ENCODE assay signal across 17 cellular contexts in genomic region chr21:42841156-42841915, GRCh38. TPM values are rescaled to one million over a fixed set of nuclear protein-coding genes. Genes with fewer than 3 reads are reported as not detected.
DNase-seq lines count a peak whose midpoint lies in the region; ATAC-seq and TF ChIP-seq lines count a peak whose summit lies in the region.
"Had no signal": no experiment of that assay in that cellular context is flagged by ENCODE, and none has a peak within 500 bp of the region (broad histone marks: within the 10 kb centered on the region; RNA-seq: fewer than 3 reads in every experiment).

No MANE protein-coding gene starts in this region.

- no peak for TF ChIP-seq POLR2A in suprapubic skin (IDR thresholded peaks at IDR 0.05)

- H3K27ac ChIP-seq in left lung (no peak overlapping the region), suprapubic skin (no peak overlapping the region)
- H3K27ac ChIP-seq: colonic mucosa had no signal

- H3K36me3 ChIP-seq in left lung = peaks cover 0 to 76% of the 10 kb centered on the region in 2 donors
- peaks cover 70% of the 10 kb centered on the region for H3K36me3 ChIP-seq in suprapubic skin
- H3K36me3 ChIP-seq: colonic mucosa had no signal

- no peak overlapping the region for H3K4me3 Mint-ChIP-seq in WTC11
- H3K4me3 Mint-ChIP-seq: activated CD8-positive, alpha-beta T cell treated with anti-CD3 and anti-CD28 coated beads for 36 hours; activated naive CD8-positive, alpha-beta T cell treated with anti-CD3 and anti-CD28 coated beads for 36 hours; brain had no signal

- peaks cover 41% of the 10 kb centered on the region for H3K36me3 Mint-ChIP-seq in WTC11

- no peak overlapping the region for H3K4me3 ChIP-seq in left lung
- no peak overlapping the region for H3K4me3 ChIP-seq in suprapubic skin
- H3K4me3 ChIP-seq: colonic mucosa had no signal

- H3K4me1 ChIP-seq in left lung (peaks cover 0 to 11% of the 10 kb centered on the region in 2 donors), suprapubic skin (peaks cover 4% of the 10 kb centered on the region)
- H3K4me1 ChIP-seq: colonic mucosa had no signal

- no peaks in the 10 kb centered on the region for H3K4me1 Mint-ChIP-seq in WTC11

- ATAC-seq in WTC11 (no peak), left lung (no peak), HG02763 (IDR thresholded peaks at IDR 0.05; ENCODE audit: unreplicated experiment) (no peak), GM21786 (IDR thresholded peaks at IDR 0.05; ENCODE audit: unreplicated experiment) (no peak)
- ATAC-seq: activated CD8-positive, alpha-beta T cell treated with anti-CD3 and anti-CD28 coated beads for 36 hours had no signal

- intact Hi-C loops in left lung (cut with DNase I) = no loop called here

- H3K9me3 Mint-ChIP-seq in WTC11 = no peaks in the 10 kb centered on the region
- H3K9me3 Mint-ChIP-seq: activated CD8-positive, alpha-beta T cell treated with anti-CD3 and anti-CD28 coated beads for 36 hours; activated naive CD8-positive, alpha-beta T cell treated with anti-CD3 and anti-CD28 coated beads for 36 hours had no signal

- DNase-seq in activated effector memory CD4-positive, alpha-beta T cell treated with anti-CD3 and anti-CD28 coated beads, Interleukin-2, amount 50 U/mL, for 16 hours = peak; percentile 44
- no peak for DNase-seq in activated effector memory CD4-positive, alpha-beta T cell treated with Interleukin-2 at 50 U/mL for 16 hours
- DNase-seq in WTC11 (ENCODE audit: low spot score) (peak; percentile 4), left lung (peak; percentile 21 to 46), suprapubic skin (ENCODE audit: low spot score in 2 of 2) (peak; percentile 45 to 54), OCI-M1 (lab: John Stamatoyannopoulos, UW) (no peak)
- DNase-seq: activated CD8-positive, alpha-beta T cell treated with anti-CD3 and anti-CD28 coated beads for 36 hours; activated naive CD8-positive, alpha-beta T cell treated with anti-CD3 and anti-CD28 coated beads for 36 hours; colonic mucosa; Karpas-422; NCI-H187 treated with DMSO at 0.1 percent for 48 hours; NCI-H748 treated with DMSO at 0.1 percent for 48 hours; SHP77 treated with DMSO at 0.1 percent for 48 hours; T-helper 2 cell had no signal

- no peak for TF ChIP-seq EP300 in suprapubic skin (IDR thresholded peaks at IDR 0.05)

- CTCF ChIA-PET in WTC11 (lab: Charles Lee) = no interaction called here

- H3K27me3 ChIP-seq in left lung = no peaks in the 10 kb centered on the region
- H3K27me3 ChIP-seq in suprapubic skin = no peaks in the 10 kb centered on the region
- H3K27me3 ChIP-seq: colonic mucosa had no signal

- WGBS in suprapubic skin = 94% methylated on average over 14 of the region's 21 CpGs

- POLR2A ChIA-PET in WTC11 (lab: Charles Lee) = interaction anchor here (1.0 kb wide), 1 partner anchor 818 kb away, joined by 3 read pairs; the partner anchor contains the start of genes HSF2BP and RRP1B

- no peaks in the 10 kb centered on the region for H3K27me3 Mint-ChIP-seq in WTC11 (ENCODE audit: low read depth)
- H3K27me3 Mint-ChIP-seq: activated CD8-positive, alpha-beta T cell treated with anti-CD3 and anti-CD28 coated beads for 36 hours; activated naive CD8-positive, alpha-beta T cell treated with anti-CD3 and anti-CD28 coated beads for 36 hours; brain had no signal

- H3K27ac Mint-ChIP-seq in WTC11 = no peak overlapping the region
- H3K27ac Mint-ChIP-seq: activated CD8-positive, alpha-beta T cell treated with anti-CD3 and anti-CD28 coated beads for 36 hours; activated naive CD8-positive, alpha-beta T cell treated with anti-CD3 and anti-CD28 coated beads for 36 hours; brain had no signal

- TF ChIP-seq CTCF in WTC11 (IDR thresholded peaks at IDR 0.05) = no peak
- no peak for TF ChIP-seq CTCF in left lung (IDR thresholded peaks at IDR 0.05)
- no peak for TF ChIP-seq CTCF in suprapubic skin (IDR thresholded peaks at IDR 0.05)

- H3K9me3 ChIP-seq in left lung (no peaks in the 10 kb centered on the region), suprapubic skin (no peaks in the 10 kb centered on the region)
- H3K9me3 ChIP-seq: colonic mucosa had no signal

TF ChIP-seq in WTC11, 78 proteins besides CTCF, POLR2A, EP300 and RAD21:
- TF ChIP-seq FOXP1 (CRISPR knock-in tag; IDR thresholded peaks at IDR 0.05; ENCODE audit: borderline replicate concordance) (no peak), PRDM15 (CRISPR knock-in tag; IDR thresholded peaks at IDR 0.05) (no peak), ZMAT4 (CRISPR knock-in tag; IDR thresholded peaks at IDR 0.05) (no peak), OVOL2 (CRISPR knock-in tag; IDR thresholded peaks at IDR 0.05; ENCODE audit: borderline replicate concordance) (no peak), MLX (CRISPR knock-in tag; IDR thresholded peaks at IDR 0.05) (no peak), ZNF232 (CRISPR knock-in tag; IDR thresholded peaks at IDR 0.05) (no peak), ZNF317 (CRISPR knock-in tag; IDR thresholded peaks at IDR 0.05; ENCODE audit: borderline replicate concordance, low read depth) (no peak), AR (CRISPR knock-in tag; IDR thresholded peaks at IDR 0.05) (no peak)

RNA-seq across cellular contexts. Expression of gene WDR4, which starts 38.0 kb away (rescaled TPM):
- total RNA-seq in WTC11 (2021) (41.5 to 42.6 TPM (median 42.2 TPM) in 3 replicates), left lung (10 to 100 TPM; 14.6 to 30.7 TPM), suprapubic skin (10 to 100 TPM; 10.1 to 18.7 (median 14.1) TPM)

RNA-seq across cellular contexts. Expression of gene NDUFV3, which starts 51.8 kb away (rescaled TPM):
- total RNA-seq in WTC11 (2021) = 28.5 to 32.6 TPM (median 30.9 TPM) in 3 replicates
- 10 to 100 TPM; 36.6 to 37.9 TPM for total RNA-seq in left lung
- 10 to 100 TPM; 44.1 to 69.3 (median 60.0) TPM for total RNA-seq in suprapubic skin

Comparison
In these comparisons a context has a peak if more than half of its experiments do, and no peak if none do; other contexts are left out.
1. DNase-seq: peak in activated effector memory CD4-positive, alpha-beta T cell treated with anti-CD3 and anti-CD28 coated beads, Interleukin-2, amount 50 U/mL, for 16 hours (single experiment), WTC11 (single experiment), left lung (2 of 2) and suprapubic skin (2 of 2); none in activated effector memory CD4-positive, alpha-beta T cell treated with Interleukin-2 at 50 U/mL for 16 hours (single experiment) and OCI-M1 (single experiment).